In the genomic region with DNA sequence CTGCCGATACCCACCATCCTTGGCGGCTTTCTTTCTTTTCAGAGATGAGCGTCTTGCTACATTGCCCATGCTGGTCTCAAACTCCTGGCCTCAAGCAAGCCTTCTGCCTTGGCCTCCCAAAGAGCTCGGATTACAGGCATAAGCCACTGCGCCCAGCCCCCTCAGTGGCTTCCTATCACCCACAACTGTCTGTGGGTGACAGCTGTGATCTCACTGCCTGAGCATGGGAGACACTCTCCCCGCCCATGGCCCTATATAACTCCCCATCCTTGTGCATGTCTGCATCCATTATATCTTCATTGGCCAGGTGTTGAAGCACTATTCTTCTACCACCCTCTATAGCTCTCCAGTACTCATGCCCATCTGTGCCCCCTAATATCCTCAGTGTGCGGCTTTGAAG, we compare ENCODE assay signal across 21 cellular contexts.
"Had no signal": no experiment of that assay in that cellular context is flagged by ENCODE, and none has a peak within 500 bp of the region (broad histone marks: within the 10 kb centered on the region; RNA-seq: fewer than 3 reads in every experiment).

No MANE protein-coding gene starts in this region.

- H3K4me1 Mint-ChIP-seq: naive thymus-derived CD8-positive, alpha-beta T cell; stimulated activated effector memory CD8-positive, alpha-beta T cell treated with anti-CD3 and anti-CD28 coated beads, Interleukin-12 subunit alpha, Interleukin-12 subunit beta, amount 100 ng/mL, for 72 hours had no signal

- H3K9me3 ChIP-seq: esophagus muscularis mucosa, gastrocnemius medialis, right atrium auricular region, suprapubic skin, thyroid gland, uterus had no signal

- H3K4me1 ChIP-seq: esophagus muscularis mucosa, gastrocnemius medialis, right atrium auricular region, thyroid gland, uterus had no signal

- H3K27ac Mint-ChIP-seq: naive thymus-derived CD8-positive, alpha-beta T cell; stimulated activated effector memory CD8-positive, alpha-beta T cell treated with anti-CD3 and anti-CD28 coated beads, Interleukin-12 subunit alpha, Interleukin-12 subunit beta, amount 100 ng/mL, for 72 hours; type B pancreatic cell had no signal

- H3K4me3 Mint-ChIP-seq: naive thymus-derived CD8-positive, alpha-beta T cell; stimulated activated effector memory CD8-positive, alpha-beta T cell treated with anti-CD3 and anti-CD28 coated beads, Interleukin-12 subunit alpha, Interleukin-12 subunit beta, amount 100 ng/mL, for 72 hours; type B pancreatic cell had no signal

- H3K36me3 ChIP-seq: gastrocnemius medialis, uterus had no signal

- H3K27me3 ChIP-seq: dorsolateral prefrontal cortex, esophagus muscularis mucosa, gastrocnemius medialis, hepatocyte, right atrium auricular region, suprapubic skin, thyroid gland, uterus had no signal

- H3K9me3 Mint-ChIP-seq: stimulated activated effector memory CD8-positive, alpha-beta T cell treated with anti-CD3 and anti-CD28 coated beads, Interleukin-12 subunit alpha, Interleukin-12 subunit beta, amount 100 ng/mL, for 72 hours; type B pancreatic cell had no signal

- H3K27me3 Mint-ChIP-seq: naive thymus-derived CD8-positive, alpha-beta T cell; type B pancreatic cell had no signal

- H3K4me3 ChIP-seq: dorsolateral prefrontal cortex, esophagus muscularis mucosa, gastrocnemius medialis, hepatocyte, right atrium auricular region, suprapubic skin, thyroid gland, uterus had no signal

- DNase-seq: caudate nucleus; cortex of kidney; dorsolateral prefrontal cortex; effector memory CD4-positive, alpha-beta T cell; gastrocnemius medialis; left colon; mesendoderm; naive thymus-derived CD8-positive, alpha-beta T cell; posterior cingulate gyrus; stimulated activated CD4-positive, alpha-beta T cell treated with anti-CD3 and anti-CD28 coated beads, Interleukin-4, amount 100 ng/mL, for 1 hour; stimulated activated CD8-positive, alpha-beta memory T cell treated with anti-CD3 and anti-CD28 coated beads, Interleukin-4, amount 100 ng/mL, for 48 hours; stimulated activated naive CD8-positive, alpha-beta T cell treated with anti-CD3 and anti-CD28 coated beads, Interleukin-15, Interleukin-2, amounts not matched to agents 100 U/mL and 50 U/mL, for 24 hours; thyroid gland; uterus had no signal

- H3K27ac ChIP-seq: epithelial cell of prostate, esophagus muscularis mucosa, gastrocnemius medialis, hepatocyte, right atrium auricular region, suprapubic skin, thyroid gland, uterus had no signal

- H3K36me3 Mint-ChIP-seq: naive thymus-derived CD8-positive, alpha-beta T cell; stimulated activated effector memory CD8-positive, alpha-beta T cell treated with anti-CD3 and anti-CD28 coated beads, Interleukin-12 subunit alpha, Interleukin-12 subunit beta, amount 100 ng/mL, for 72 hours had no signal

- ATAC-seq: gastrocnemius medialis; left colon; naive thymus-derived CD8-positive, alpha-beta T cell; stimulated activated effector memory CD8-positive, alpha-beta T cell treated with anti-CD3 and anti-CD28 coated beads, Interleukin-12 subunit alpha, Interleukin-12 subunit beta, amount 100 ng/mL, for 72 hours; stimulated activated naive CD8-positive, alpha-beta T cell treated with anti-CD3 and anti-CD28 coated beads, Interleukin-15, Interleukin-2, amounts not matched to agents 100 U/mL and 50 U/mL, for 24 hours had no signal
